Comparison of ENCODE assay signal across 1 cellular context in genomic region chr13:28355822-28356371, GRCh38.
TF ChIP-seq lines count a peak whose summit lies in the region.

No MANE protein-coding gene starts in this region.

TF ChIP-seq in HepG2, 621 proteins besides CTCF, POLR2A, EP300 and RAD21 (continued from another document):
- TF ChIP-seq, protein P1, sequence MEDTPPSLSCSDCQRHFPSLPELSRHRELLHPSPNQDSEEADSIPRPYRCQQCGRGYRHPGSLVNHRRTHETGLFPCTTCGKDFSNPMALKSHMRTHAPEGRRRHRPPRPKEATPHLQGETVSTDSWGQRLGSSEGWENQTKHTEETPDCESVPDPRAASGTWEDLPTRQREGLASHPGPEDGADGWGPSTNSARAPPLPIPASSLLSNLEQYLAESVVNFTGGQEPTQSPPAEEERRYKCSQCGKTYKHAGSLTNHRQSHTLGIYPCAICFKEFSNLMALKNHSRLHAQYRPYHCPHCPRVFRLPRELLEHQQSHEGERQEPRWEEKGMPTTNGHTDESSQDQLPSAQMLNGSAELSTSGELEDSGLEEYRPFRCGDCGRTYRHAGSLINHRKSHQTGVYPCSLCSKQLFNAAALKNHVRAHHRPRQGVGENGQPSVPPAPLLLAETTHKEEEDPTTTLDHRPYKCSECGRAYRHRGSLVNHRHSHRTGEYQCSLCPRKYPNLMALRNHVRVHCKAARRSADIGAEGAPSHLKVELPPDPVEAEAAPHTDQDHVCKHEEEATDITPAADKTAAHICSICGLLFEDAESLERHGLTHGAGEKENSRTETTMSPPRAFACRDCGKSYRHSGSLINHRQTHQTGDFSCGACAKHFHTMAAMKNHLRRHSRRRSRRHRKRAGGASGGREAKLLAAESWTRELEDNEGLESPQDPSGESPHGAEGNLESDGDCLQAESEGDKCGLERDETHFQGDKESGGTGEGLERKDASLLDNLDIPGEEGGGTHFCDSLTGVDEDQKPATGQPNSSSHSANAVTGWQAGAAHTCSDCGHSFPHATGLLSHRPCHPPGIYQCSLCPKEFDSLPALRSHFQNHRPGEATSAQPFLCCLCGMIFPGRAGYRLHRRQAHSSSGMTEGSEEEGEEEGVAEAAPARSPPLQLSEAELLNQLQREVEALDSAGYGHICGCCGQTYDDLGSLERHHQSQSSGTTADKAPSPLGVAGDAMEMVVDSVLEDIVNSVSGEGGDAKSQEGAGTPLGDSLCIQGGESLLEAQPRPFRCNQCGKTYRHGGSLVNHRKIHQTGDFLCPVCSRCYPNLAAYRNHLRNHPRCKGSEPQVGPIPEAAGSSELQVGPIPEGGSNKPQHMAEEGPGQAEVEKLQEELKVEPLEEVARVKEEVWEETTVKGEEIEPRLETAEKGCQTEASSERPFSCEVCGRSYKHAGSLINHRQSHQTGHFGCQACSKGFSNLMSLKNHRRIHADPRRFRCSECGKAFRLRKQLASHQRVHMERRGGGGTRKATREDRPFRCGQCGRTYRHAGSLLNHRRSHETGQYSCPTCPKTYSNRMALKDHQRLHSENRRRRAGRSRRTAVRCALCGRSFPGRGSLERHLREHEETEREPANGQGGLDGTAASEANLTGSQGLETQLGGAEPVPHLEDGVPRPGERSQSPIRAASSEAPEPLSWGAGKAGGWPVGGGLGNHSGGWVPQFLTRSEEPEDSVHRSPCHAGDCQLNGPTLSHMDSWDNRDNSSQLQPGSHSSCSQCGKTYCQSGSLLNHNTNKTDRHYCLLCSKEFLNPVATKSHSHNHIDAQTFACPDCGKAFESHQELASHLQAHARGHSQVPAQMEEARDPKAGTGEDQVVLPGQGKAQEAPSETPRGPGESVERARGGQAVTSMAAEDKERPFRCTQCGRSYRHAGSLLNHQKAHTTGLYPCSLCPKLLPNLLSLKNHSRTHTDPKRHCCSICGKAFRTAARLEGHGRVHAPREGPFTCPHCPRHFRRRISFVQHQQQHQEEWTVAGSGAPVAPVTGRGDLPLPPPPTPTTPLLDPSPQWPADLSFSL (CRISPR knock-in tag; IDR thresholded peaks at IDR 0.05): no peak
- TF ChIP-seq MTF2 (CRISPR knock-in tag; IDR thresholded peaks at IDR 0.05; ENCODE audit: borderline replicate concordance) (no peak), CREM (IDR thresholded peaks at IDR 0.05) (no peak), CREM (CRISPR knock-in tag; IDR thresholded peaks at IDR 0.05) (no peak), ZNF3 (CRISPR knock-in tag; IDR thresholded peaks at IDR 0.05) (no peak), ZNF33A (CRISPR knock-in tag; IDR thresholded peaks at IDR 0.05; ENCODE audit: borderline replicate concordance) (no peak)
- TF ChIP-seq, protein P2, sequence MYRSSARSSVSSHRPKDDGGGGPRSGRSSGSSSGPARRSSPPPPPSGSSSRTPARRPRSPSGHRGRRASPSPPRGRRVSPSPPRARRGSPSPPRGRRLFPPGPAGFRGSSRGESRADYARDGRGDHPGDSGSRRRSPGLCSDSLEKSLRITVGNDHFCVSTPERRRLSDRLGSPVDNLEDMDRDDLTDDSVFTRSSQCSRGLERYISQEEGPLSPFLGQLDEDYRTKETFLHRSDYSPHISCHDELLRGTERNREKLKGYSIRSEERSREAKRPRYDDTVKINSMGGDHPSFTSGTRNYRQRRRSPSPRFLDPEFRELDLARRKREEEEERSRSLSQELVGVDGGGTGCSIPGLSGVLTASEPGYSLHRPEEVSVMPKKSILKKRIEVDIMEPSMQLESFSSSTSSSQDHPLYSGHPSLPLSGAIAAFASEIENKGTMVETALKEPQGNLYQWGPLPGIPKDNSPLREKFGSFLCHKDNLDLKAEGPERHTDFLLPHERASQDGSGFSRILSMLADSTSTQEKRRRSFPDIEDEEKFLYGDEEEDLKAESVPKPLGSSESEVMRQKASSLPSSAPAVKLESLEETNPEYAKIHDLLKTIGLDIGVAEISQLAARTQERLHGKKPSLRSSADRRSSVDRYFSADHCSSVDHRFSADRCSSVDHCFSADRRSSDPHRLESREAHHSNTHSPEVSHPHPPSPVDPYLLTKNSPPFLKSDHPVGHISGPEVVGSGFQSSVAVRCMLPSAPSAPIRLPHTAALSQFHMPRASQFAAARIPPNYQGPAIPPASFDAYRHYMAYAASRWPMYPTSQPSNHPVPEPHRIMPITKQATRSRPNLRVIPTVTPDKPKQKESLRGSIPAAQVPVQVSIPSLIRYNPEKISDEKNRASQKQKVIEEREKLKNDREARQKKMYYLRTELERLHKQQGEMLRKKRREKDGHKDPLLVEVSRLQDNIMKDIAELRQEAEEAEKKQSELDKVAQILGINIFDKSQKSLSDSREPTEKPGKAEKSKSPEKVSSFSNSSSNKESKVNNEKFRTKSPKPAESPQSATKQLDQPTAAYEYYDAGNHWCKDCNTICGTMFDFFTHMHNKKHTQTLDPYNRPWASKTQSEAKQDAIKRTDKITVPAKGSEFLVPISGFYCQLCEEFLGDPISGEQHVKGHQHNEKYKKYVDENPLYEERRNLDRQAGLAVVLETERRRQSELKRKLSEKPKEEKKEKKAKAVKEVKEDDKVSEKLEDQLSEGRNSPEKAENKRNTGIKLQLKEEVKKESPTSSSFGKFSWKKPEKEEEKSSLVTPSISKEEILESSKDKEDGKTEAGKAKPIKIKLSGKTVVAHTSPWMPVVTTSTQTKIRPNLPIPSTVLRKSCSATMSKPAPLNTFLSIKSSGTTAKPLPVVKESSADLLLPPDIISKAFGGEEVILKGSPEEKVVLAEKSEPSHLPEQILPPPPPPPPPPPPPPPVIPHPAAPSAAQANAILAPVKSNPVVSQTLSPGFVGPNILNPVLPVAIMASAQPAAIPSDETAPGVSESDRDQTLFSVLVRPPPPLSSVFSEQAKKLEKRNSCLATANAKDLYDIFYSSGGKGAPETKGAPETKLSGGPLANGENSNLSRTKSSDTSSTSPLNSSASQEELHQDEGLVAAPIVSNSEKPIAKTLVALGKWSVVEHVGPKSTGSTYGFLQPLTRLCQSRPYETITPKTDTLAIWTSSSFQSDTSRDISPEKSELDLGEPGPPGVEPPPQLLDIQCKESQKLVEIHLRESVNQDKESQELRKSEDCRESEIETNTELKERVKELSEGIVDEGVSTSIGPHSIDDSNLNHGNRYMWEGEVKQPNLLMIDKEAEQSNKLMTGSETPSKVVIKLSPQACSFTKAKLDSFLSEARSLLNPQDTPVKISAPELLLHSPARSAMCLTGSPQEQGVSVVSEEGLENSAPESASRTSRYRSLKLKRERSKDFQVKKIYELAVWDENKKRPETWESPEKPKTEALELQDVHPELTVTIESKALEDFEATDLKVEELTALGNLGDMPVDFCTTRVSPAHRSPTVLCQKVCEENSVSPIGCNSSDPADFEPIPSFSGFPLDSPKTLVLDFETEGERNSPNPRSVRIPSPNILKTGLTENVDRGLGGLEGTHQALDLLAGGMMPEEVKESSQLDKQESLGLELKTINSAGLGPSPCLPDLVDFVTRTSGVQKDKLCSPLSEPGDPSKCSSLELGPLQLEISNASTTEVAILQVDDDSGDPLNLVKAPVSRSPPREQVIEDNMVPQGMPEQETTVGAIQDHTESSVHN (CRISPR knock-in tag; IDR thresholded peaks at IDR 0.05): no peak
TF ChIP-seq in HepG2: peak in this region for 0.
